Comparison of ENCODE assay signal across 2 cellular contexts in the genomic region with DNA sequence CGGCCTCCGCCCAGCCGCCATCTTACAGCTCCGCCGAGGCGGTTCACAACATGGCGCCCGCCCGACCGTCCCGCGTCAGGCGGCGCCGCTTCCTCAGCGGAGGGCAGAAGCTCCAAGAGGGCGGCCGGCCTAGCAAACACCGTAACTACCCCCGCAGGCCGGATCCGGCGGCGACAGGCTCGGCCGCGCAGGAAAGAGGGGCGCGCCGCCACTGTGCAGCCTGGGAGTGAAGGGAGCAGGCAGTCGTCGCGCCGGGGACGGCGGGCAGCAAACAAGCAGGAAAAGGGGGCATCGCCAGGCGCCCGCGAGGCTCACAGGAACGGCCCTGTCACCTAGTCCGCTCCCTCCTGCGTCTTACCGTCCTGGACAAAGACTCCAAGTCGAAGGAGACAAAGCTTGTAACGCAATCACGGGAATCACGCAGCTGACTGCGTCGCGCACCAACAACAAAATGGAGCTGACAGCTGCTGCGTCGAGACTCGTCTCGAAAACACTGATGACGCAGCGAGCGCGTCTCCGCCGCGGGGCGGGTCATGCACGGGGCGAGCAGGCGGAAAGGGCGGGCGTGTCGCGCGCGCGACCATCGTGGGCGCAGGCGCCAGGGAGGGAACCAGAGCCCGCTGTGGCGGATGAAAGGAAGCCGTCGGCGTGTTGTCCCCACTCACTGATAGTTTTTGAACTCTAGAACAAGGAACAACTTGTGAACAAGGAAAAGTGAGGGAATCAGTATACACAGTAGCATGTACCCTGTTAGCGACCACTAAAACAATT.
TF ChIP-seq lines count a peak whose summit lies in the region.

A gene (minus strand): TSS at position 453 of the 771 bp plus-strand sequence. CDS start 2,796 bp downstream, outside the sequence.

TF ChIP-seq in IMR-90, 13 proteins besides CTCF, POLR2A, EP300 and RAD21:
- TF ChIP-seq CHD1 (IDR thresholded peaks at IDR 0.05; ENCODE audit: low read depth, low read length): no peak; the same call in 1 of the 2 replicates
- no peak for TF ChIP-seq RFX5 (IDR thresholded peaks at IDR 0.05; ENCODE audit: low read depth, low read length)
- TF ChIP-seq RCOR1 (IDR thresholded peaks at IDR 0.05; ENCODE audit: insufficient replicate concordance, low read length): no peak
- TF ChIP-seq MXI1 (IDR thresholded peaks at IDR 0.05; ENCODE audit: borderline replicate concordance, low read depth, low read length): peak; percentile 74
- TF ChIP-seq, protein P1, sequence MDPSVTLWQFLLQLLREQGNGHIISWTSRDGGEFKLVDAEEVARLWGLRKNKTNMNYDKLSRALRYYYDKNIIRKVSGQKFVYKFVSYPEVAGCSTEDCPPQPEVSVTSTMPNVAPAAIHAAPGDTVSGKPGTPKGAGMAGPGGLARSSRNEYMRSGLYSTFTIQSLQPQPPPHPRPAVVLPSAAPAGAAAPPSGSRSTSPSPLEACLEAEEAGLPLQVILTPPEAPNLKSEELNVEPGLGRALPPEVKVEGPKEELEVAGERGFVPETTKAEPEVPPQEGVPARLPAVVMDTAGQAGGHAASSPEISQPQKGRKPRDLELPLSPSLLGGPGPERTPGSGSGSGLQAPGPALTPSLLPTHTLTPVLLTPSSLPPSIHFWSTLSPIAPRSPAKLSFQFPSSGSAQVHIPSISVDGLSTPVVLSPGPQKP (IDR thresholded peaks at IDR 0.05; ENCODE audit: borderline replicate concordance, low read depth, low read length): no peak
- TF ChIP-seq MAZ (IDR thresholded peaks at IDR 0.05; ENCODE audit: borderline replicate concordance, low read depth, low read length): peak; percentile 76; the same call in 1 of the 2 replicates
- TF ChIP-seq CEBPB (IDR thresholded peaks at IDR 0.05; ENCODE audit: low read depth, low read length): peak; percentile 63
- TF ChIP-seq, protein P2, sequence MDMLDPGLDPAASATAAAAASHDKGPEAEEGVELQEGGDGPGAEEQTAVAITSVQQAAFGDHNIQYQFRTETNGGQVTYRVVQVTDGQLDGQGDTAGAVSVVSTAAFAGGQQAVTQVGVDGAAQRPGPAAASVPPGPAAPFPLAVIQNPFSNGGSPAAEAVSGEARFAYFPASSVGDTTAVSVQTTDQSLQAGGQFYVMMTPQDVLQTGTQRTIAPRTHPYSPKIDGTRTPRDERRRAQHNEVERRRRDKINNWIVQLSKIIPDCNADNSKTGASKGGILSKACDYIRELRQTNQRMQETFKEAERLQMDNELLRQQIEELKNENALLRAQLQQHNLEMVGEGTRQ (IDR thresholded peaks at IDR 0.05; ENCODE audit: low read depth, low read length): no peak
- no peak for TF ChIP-seq SMC3 (IDR thresholded peaks at IDR 0.05; ENCODE audit: low read depth, low read length)
- no peak for TF ChIP-seq MAFK (IDR thresholded peaks at IDR 0.05; ENCODE audit: low read depth, low read length)
- peak; percentile 25; the same call in 1 of the 2 replicates for TF ChIP-seq NFE2L2 (IDR thresholded peaks at IDR 0.05; ENCODE audit: low read depth, low read length)
- TF ChIP-seq BHLHE40 (IDR thresholded peaks at IDR 0.05; ENCODE audit: low read depth, low read length): peak; percentile 71
- peak; percentile 32; the same call in 1 of the 2 replicates for TF ChIP-seq FOS (IDR thresholded peaks at IDR 0.05; ENCODE audit: low read depth, low read length)

TF ChIP-seq in endothelial cell of umbilical vein, 7 proteins besides CTCF, POLR2A, EP300 and RAD21:
- TF ChIP-seq EZH2 (IDR thresholded peaks at IDR 0.05; ENCODE audit: borderline replicate concordance, low read depth, low read length, severe bottlenecking): no peak
- peak; percentile 67 for TF ChIP-seq MYC (IDR thresholded peaks at IDR 0.05; ENCODE audit: low read depth, low read length)
- no peak for TF ChIP-seq JUN (IDR thresholded peaks at IDR 0.05; ENCODE audit: borderline replicate concordance, insufficient read depth, insufficient read length, low read depth)
- TF ChIP-seq GATA2 (IDR thresholded peaks at IDR 0.05; ENCODE audit: insufficient read depth, insufficient read length, low read depth, low read length): no peak
- peak; percentile 24 for TF ChIP-seq FOS (IDR thresholded peaks at IDR 0.05; ENCODE audit: borderline replicate concordance, insufficient read depth, low read length)
- TF ChIP-seq, protein P3, sequence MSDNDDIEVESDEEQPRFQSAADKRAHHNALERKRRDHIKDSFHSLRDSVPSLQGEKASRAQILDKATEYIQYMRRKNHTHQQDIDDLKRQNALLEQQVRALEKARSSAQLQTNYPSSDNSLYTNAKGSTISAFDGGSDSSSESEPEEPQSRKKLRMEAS (IDR thresholded peaks at IDR 0.05; ENCODE audit: insufficient read depth, insufficient read length): no peak
- peak; percentile 97 for TF ChIP-seq POLR2AphosphoS5 (IDR thresholded peaks at IDR 0.05; ENCODE audit: insufficient read depth, low read depth, low read length)
